ENCODE assay signal across 21 cellular contexts in the genomic region with DNA sequence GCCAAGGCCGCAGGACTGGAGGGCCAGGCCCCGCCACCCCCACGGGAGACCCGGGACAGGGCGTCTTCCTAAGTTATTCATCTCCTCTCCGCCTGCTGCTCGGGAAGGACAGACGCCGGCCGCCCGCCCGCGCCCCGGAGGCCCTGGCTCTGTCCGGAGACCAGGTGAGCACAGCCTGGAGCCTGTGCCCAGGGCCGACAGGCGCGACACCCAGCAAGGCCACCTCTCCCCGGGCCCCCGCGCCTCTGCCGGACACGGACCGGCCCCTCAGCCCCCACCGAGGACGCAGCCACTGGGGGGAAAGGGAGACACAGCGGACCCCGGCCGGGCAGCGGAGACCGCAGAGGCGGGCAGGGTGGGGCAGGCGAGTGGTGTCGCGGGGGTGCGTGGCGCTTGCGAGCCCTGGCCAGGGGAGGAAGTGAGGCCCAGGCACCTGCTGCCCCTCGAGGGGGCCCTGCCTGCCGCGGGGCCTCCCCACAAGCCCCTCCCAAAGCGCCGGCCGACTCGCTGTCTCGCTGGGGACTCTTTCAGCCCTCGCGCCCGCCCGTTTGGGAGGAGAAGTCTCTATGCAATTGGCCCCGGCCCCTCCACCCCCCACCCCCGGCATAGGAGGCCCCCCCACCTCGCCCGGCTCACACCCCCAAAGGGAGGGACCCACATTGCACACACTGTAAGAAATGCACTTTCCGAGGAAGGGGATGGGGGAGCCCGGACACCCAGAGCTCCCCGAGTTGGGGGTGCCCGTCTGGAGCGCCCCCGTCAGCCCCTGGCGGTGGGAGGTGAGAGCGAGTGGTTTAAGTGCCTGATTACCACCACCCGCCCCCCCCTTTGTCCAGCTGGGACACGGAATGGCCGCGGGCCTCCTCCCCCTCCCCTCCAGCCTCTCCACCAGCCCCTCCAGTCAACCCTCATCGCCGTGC. TPM values are rescaled to one million over a fixed set of nuclear protein-coding genes. Genes with fewer than 3 reads are reported as not detected.
A peak's percentile ranks its signal among the peaks of the same experiment; 100 is the strongest.
DNase-seq lines count a peak whose midpoint lies in the region; ATAC-seq, FAIRE-seq and TF ChIP-seq lines count a peak whose summit lies in the region.
"Had no signal": no experiment of that assay in that cellular context is flagged by ENCODE, and none has a peak within 500 bp of the region (broad histone marks: within the 10 kb centered on the region; RNA-seq: fewer than 3 reads in every experiment).

No MANE protein-coding gene starts in this region.

- H3K36me3 ChIP-seq in HepG2 (replicated peaks in 1 of 2; ENCODE audit: control insufficient read depth in 1 of 2, insufficient read depth in 2 of 2, low read length in 2 of 2) (peaks cover 0 to 5% of the 10 kb centered on the region in 2 experiments; a peak in 1 of 5 replicates), right lobe of liver (peaks cover 0 to 32% (median 3%) of the 10 kb centered on the region in 4 donors), hepatocyte (replicated peaks; ENCODE audit: insufficient read depth, low read depth) (no peaks in the 10 kb centered on the region), osteoblast (ENCODE audit: insufficient read depth, low read length) (peaks cover 28% of the 10 kb centered on the region), aorta (ENCODE audit: control insufficient read depth in 1 of 2, insufficient read depth in 2 of 2, low read length in 1 of 2) (no peaks in the 10 kb centered on the region)

- no peaks in the 10 kb centered on the region for H3K9me3 ChIP-seq in HepG2 (ENCODE audit: low read length)
- H3K9me3 ChIP-seq in right lobe of liver, result no peaks in the 10 kb centered on the region
- H3K9me3 ChIP-seq in hepatocyte (ENCODE audit: low read depth), result no peaks in the 10 kb centered on the region
- no peaks in the 10 kb centered on the region for H3K9me3 ChIP-seq in osteoblast (ENCODE audit: low read depth, low read length)
- no peaks in the 10 kb centered on the region for H3K9me3 ChIP-seq in aorta (ENCODE audit: control insufficient read depth, low read length)
- H3K9me3 ChIP-seq: SK-N-SH, upper lobe of left lung had no signal

- 96% methylated on average over 43 of the region's 68 CpGs for WGBS in HepG2 (ENCODE audit: low lambda C conversion rate)
- 83% methylated on average over 7 of the region's 68 CpGs for WGBS in right lobe of liver (ENCODE audit: insufficient coverage, low coverage, low lambda C conversion rate, missing lambda C conversion rate)
- WGBS in hepatocyte (ENCODE audit: low lambda C conversion rate, missing lambda C conversion rate), result 19% methylated on average over 26 of the region's 68 CpGs
- WGBS in aorta, 2 donors, result 65 to 69% methylated on average over 46 to 68 of the region's 68 CpGs

- POLR2A ChIA-PET in HepG2 (lab: Yijun Ruan, JAX) (no interaction called here), GM10248 (lab: Yijun Ruan, JAX) (no interaction called here)

- TF ChIP-seq EP300 in HepG2 (IDR thresholded peaks at IDR 0.05; ENCODE audit: low read depth in 2 of 2, low read length in 2 of 2), result no peak
- no peak for TF ChIP-seq EP300 in HepG2 (CRISPR knock-in tag; IDR thresholded peaks at IDR 0.05; ENCODE audit: borderline replicate concordance)

- H3K4me2 ChIP-seq in HepG2 (ENCODE audit: low read depth, low read length) (no peak overlapping the region), hepatocyte (peak overlapping the region; percentile 73), osteoblast (ENCODE audit: insufficient read depth, low read length) (no peak overlapping the region)
- H3K4me2 ChIP-seq: BLaER1 treated with 17β-estradiol and CSF1 and Interleukin-3, amounts not matched to agents 10 nM and 100 nM; SK-N-SH had no signal

- in situ Hi-C loops in HepG2 (cut with HindIII; ENCODE audit: extremely low pct_ligation_motif_present, low pct_unique_long_range_greater_than_20kb), result no loop called here

- 0 out of 2 replicates have a peak, but pooled peaks cover 8% of the 10 kb centered on the region for H3K4me1 ChIP-seq in HepG2 (ENCODE audit: insufficient read depth, low read length)
- H3K4me1 ChIP-seq in right lobe of liver, result peaks cover 0 to 27% (median 8%) of the 10 kb centered on the region in 4 donors
- H3K4me1 ChIP-seq in hepatocyte (ENCODE audit: insufficient read depth), result peaks cover 35% of the 10 kb centered on the region
- H3K4me1 ChIP-seq in osteoblast (ENCODE audit: insufficient read depth, low read length), result peaks cover 20% of the 10 kb centered on the region
- peaks cover 0 to 2% of the 10 kb centered on the region in 2 donors for H3K4me1 ChIP-seq in aorta (ENCODE audit: control insufficient read depth in 1 of 2, insufficient read depth in 2 of 2, low read length in 2 of 2)

- no peaks in the 10 kb centered on the region for H4K20me1 ChIP-seq in HepG2 (ENCODE audit: insufficient read depth, low read length)
- no peaks in the 10 kb centered on the region for H4K20me1 ChIP-seq in hepatocyte (ENCODE audit: insufficient read depth, poor library complexity, severe bottlenecking)
- H4K20me1 ChIP-seq in osteoblast (ENCODE audit: insufficient read depth, low read length), result peaks cover 29% of the 10 kb centered on the region

- TF ChIP-seq RAD21 in HepG2 (CRISPR knock-in tag; IDR thresholded peaks at IDR 0.05), result no peak

- H2AFZ ChIP-seq in HepG2 (ENCODE audit: low read length) (no peak overlapping the region), hepatocyte (no peak overlapping the region), osteoblast (ENCODE audit: low read length) (no peak overlapping the region)

- H3K79me2 ChIP-seq in HepG2 (ENCODE audit: insufficient read depth, low read length) (no peaks in the 10 kb centered on the region), hepatocyte (no peaks in the 10 kb centered on the region), osteoblast (ENCODE audit: insufficient read depth, low read length) (peaks cover 24% of the 10 kb centered on the region)

- no peak overlapping the region for H3K9ac ChIP-seq in HepG2 (ENCODE audit: insufficient read depth, low read depth, low read length)
- H3K9ac ChIP-seq: BLaER1 treated with 17β-estradiol and CSF1 and Interleukin-3, amounts not matched to agents 10 nM and 100 nM; SK-N-SH had no signal

- intact Hi-C loops in HepG2 (cut with micrococcal nuclease; ENCODE audit: unreplicated experiment) (no loop called here), right lobe of liver (cut with DNase I) (no loop called here), aorta (cut with DNase I) (no loop called here)

- no peak overlapping the region for H3K4me3 ChIP-seq in HepG2 (replicated peaks in 1 of 3; ENCODE audit: insufficient read depth in 1 of 3, low read depth in 2 of 3, low read length in 3 of 3)
- H3K4me3 ChIP-seq in right lobe of liver, result no peak overlapping the region
- no peak overlapping the region for H3K4me3 ChIP-seq in hepatocyte
- no peak overlapping the region for H3K4me3 ChIP-seq in osteoblast (ENCODE audit: insufficient read depth, low read length)
- H3K4me3 ChIP-seq in aorta (ENCODE audit: low read length in 2 of 2), result no peak overlapping the region
- H3K4me3 ChIP-seq: BLaER1 treated with 17β-estradiol and CSF1 and Interleukin-3, amounts not matched to agents 10 nM and 100 nM; upper lobe of left lung had no signal

- TSS peak; percentile 66 for BruUV-seq in HepG2 (replicated peaks; lab: Mats Ljungman, UMichigan)

- no peaks in the 10 kb centered on the region; a peak in 1 of 5 replicates for H3K27me3 ChIP-seq in HepG2 (ENCODE audit: control insufficient read depth in 1 of 2, insufficient read depth in 2 of 2, low read length in 2 of 2)
- H3K27me3 ChIP-seq in right lobe of liver, result no peaks in the 10 kb centered on the region
- H3K27me3 ChIP-seq in hepatocyte, result peaks cover 23% of the 10 kb centered on the region
- H3K27me3 ChIP-seq in osteoblast (ENCODE audit: insufficient read depth, low read length), result no peaks in the 10 kb centered on the region
- no peaks in the 10 kb centered on the region for H3K27me3 ChIP-seq in aorta (ENCODE audit: control insufficient read depth in 1 of 2, insufficient read depth in 2 of 2, low read length in 1 of 2)
- H3K27me3 ChIP-seq: BLaER1 treated with 17β-estradiol and CSF1 and Interleukin-3, amounts not matched to agents 10 nM and 100 nM; upper lobe of left lung had no signal

- DNase-seq in HepG2 (ENCODE audit: low spot score) (no peak), right lobe of liver (no peak), hepatocyte (ENCODE audit: low spot score) (peak; percentile 40), osteoblast (ENCODE audit: insufficient read length, low spot score, missing footprints) (peak; percentile 60), aorta (peak; percentile 54 to 75), GM10248 (ENCODE audit: extremely low spot score) (no peak), NCI-H510A (lab: John Stamatoyannopoulos, UW) (no peak)
- no peak for DNase-seq in stimulated activated CD4-positive, alpha-beta T cell treated with anti-CD3 and anti-CD28 coated beads, Interleukin-15, amount 100 ng/mL, for 24 hours
- DNase-seq: activated CD4-positive, alpha-beta T cell treated with anti-CD3 and anti-CD28 coated beads, Interleukin-2, amount 50 U/mL, for 4 hours; activated T-cell treated with anti-CD3 and anti-CD28 coated beads, Interleukin-2, amount 50 U/mL, for 1 hour; KBM-7; NCI-H1048; NCI-H2081 treated with DMSO at 0.1 percent for 48 hours; NCI-H524; stimulated activated CD4-positive, alpha-beta T cell treated with anti-CD3 and anti-CD28 coated beads, Interleukin-4, amount 100 ng/mL, for 4 hours had no signal

- H3K27ac ChIP-seq in HepG2 (ENCODE audit: extremely low read length, insufficient read depth, low read length) (no peak overlapping the region), right lobe of liver (no peak overlapping the region), hepatocyte (no peak overlapping the region), osteoblast (ENCODE audit: low read depth, low read length) (no peak overlapping the region), aorta (ENCODE audit: low read depth in 1 of 2, low read length in 2 of 2) (peak overlapping the region in 1 of 2 donors; percentile 46)
- H3K27ac ChIP-seq: BLaER1 treated with 17β-estradiol and CSF1 and Interleukin-3, amounts not matched to agents 10 nM and 100 nM had no signal

- ATAC-seq in HepG2 (no peak), right lobe of liver (no peak), aorta (ENCODE audit: low FRiP score) (no peak)

- no peaks in the 10 kb centered on the region for H3K9me2 ChIP-seq in hepatocyte (replicated peaks; ENCODE audit: insufficient read depth)
- H3K9me2 ChIP-seq: SK-N-SH had no signal

- no peak for TF ChIP-seq POLR2A in HepG2 (IDR thresholded peaks at IDR 0.05; ENCODE audit: insufficient read depth in 1 of 2, low read depth in 2 of 2, low read length in 2 of 2)
- TF ChIP-seq POLR2A in right lobe of liver (IDR thresholded peaks at IDR 0.05), result no peak

- CTCF ChIA-PET in HepG2 (lab: Yijun Ruan, JAX; ENCODE audit: low intra/inter-chr PET ratio, low total read pairs) (no interaction called here), GM10248 (lab: Yijun Ruan, JAX) (interaction anchor here (1.0 to 1.8 kb wide), 3 partner anchors 10 to 34 kb away, joined by 3 to 10 read pairs (median 3); no protein-coding TSS in a partner anchor)

- FAIRE-seq in HepG2 (lab: Jason Lieb, UNC), result no peak

- TF ChIP-seq CTCF in HepG2 (CRISPR knock-in tag; IDR thresholded peaks at IDR 0.05), result no peak
- no peak for TF ChIP-seq CTCF in right lobe of liver (IDR thresholded peaks at IDR 0.05)
- no peak for TF ChIP-seq CTCF in hepatocyte (IDR thresholded peaks at IDR 0.05; ENCODE audit: poor library complexity)
- TF ChIP-seq CTCF in osteoblast (IDR thresholded peaks at IDR 0.05; ENCODE audit: extremely low read depth, low read depth, low read length), result no peak
- TF ChIP-seq CTCF in GM10248 (IDR thresholded peaks at IDR 0.05; ENCODE audit: control extremely low read depth, extremely low read depth, low read depth, missing control alignments), result no peak

RNA-seq across cellular contexts. Expression of a gene that starts 17.0 kb away (rescaled TPM):
- 47.4 and 70.6 TPM in 2 replicates for total RNA-seq in HepG2 (2016; rRNA removed; fragmentation: Illumina TruSeq; extraction: Trizol)
- total RNA-seq in HepG2 (2016; cell fraction: cytosol; rRNA removed; fragmentation: Illumina TruSeq; extraction: Trizol; ENCODE audit: low read depth), result 29.6 and 43.2 TPM in 2 replicates
- total RNA-seq in HepG2 (2016; cell fraction: insoluble cytoplasmic fraction; rRNA removed; fragmentation: Illumina TruSeq; extraction: Trizol), result 47.9 and 76.1 TPM in 2 replicates
- 38.7 and 54.4 TPM in 2 replicates for total RNA-seq in HepG2 (2016; cell fraction: membrane; rRNA removed; fragmentation: Illumina TruSeq; extraction: Trizol)
- total RNA-seq in HepG2 (2016; cell fraction: nucleus; rRNA removed; fragmentation: Illumina TruSeq; extraction: Trizol), result 42.5 and 49.4 TPM in 2 replicates
- 9.0 and 11.2 TPM in 2 replicates for polyA plus RNA-seq in HepG2 (2011; rRNA removed)
- 9.6 and 9.7 TPM in 2 replicates for polyA plus RNA-seq in HepG2 (2011; cell fraction: cytosol; rRNA removed)
- polyA plus RNA-seq in HepG2 (2011; cell fraction: nucleus; rRNA removed), result 3.7 and 4.5 TPM in 2 replicates
- 11.7 and 27.5 TPM in 2 replicates for polyA plus RNA-seq in HepG2 (2012)
- 59.2 and 77.1 TPM in 2 replicates for polyA plus RNA-seq in HepG2 (2016; cell fraction: cytosol; fragmentation: Illumina TruSeq; extraction: Trizol; ENCODE audit: low read depth)
- 77.8 and 93.1 TPM in 2 replicates for polyA plus RNA-seq in HepG2 (2016; cell fraction: insoluble cytoplasmic fraction; fragmentation: Illumina TruSeq; extraction: Trizol; ENCODE audit: low read depth)
- 72.5 and 86.0 TPM in 2 replicates for polyA plus RNA-seq in HepG2 (2016; cell fraction: membrane; fragmentation: Illumina TruSeq; extraction: Trizol; ENCODE audit: low read depth)
- 132 and 146 TPM in 2 replicates for polyA plus RNA-seq in HepG2 (2016; cell fraction: nucleus; fragmentation: Illumina TruSeq; extraction: Trizol; ENCODE audit: insufficient read depth, low read depth)
- polyA minus RNA-seq in HepG2 (2011; rRNA and poly(A)+ RNA removed; ENCODE audit: low replicate concordance), result 0.51 and 3.8 TPM in 2 replicates
- 3.0 and 6.0 TPM in 2 replicates for polyA minus RNA-seq in HepG2 (2011; cell fraction: cytosol; rRNA and poly(A)+ RNA removed)
- polyA minus RNA-seq in HepG2 (2011; cell fraction: nucleus; rRNA and poly(A)+ RNA removed), result 0.64 and 1.4 TPM in 2 replicates
- total RNA-seq in right lobe of liver, result 10 to 100 TPM in 1 of 6 experiments, 1 to 10 TPM in 4, not detected in 1; 2.1 to 38.1 (median 6.6) TPM
- total RNA-seq in hepatocyte, result 81.2 and 85.5 TPM in 2 replicates
- 114 and 151 TPM in 2 replicates for polyA plus RNA-seq in hepatocyte
- total RNA-seq in osteoblast, result not detected in 2 replicates
- not detected for total RNA-seq in aorta
- 10 to 100 TPM in 1 of 2 donors, under 1 TPM in 1; 0.67 to 62.6 TPM for polyA plus RNA-seq in aorta
- total RNA-seq: A172, fibroblast of villous mesenchyme had no signal

RNA-seq across cellular contexts. Expression of a gene that starts 19.9 kb away (rescaled TPM):
- total RNA-seq in HepG2 (2016; rRNA removed; fragmentation: Illumina TruSeq; extraction: Trizol), result not detected in 2 replicates
- total RNA-seq in HepG2 (2016; cell fraction: cytosol; rRNA removed; fragmentation: Illumina TruSeq; extraction: Trizol; ENCODE audit: low read depth), result not detected in 2 replicates
- total RNA-seq in HepG2 (2016; cell fraction: insoluble cytoplasmic fraction; rRNA removed; fragmentation: Illumina TruSeq; extraction: Trizol), result not detected in 2 replicates
- total RNA-seq in HepG2 (2016; cell fraction: membrane; rRNA removed; fragmentation: Illumina TruSeq; extraction: Trizol), result not detected in 2 replicates
- total RNA-seq in HepG2 (2016; cell fraction: nucleus; rRNA removed; fragmentation: Illumina TruSeq; extraction: Trizol), result not detected in 2 replicates
- polyA plus RNA-seq in HepG2 (2011; rRNA removed), result not detected in 2 replicates
- not detected in 2 replicates for polyA plus RNA-seq in HepG2 (2011; cell fraction: cytosol; rRNA removed)
- polyA plus RNA-seq in HepG2 (2011; cell fraction: nucleus; rRNA removed), result not detected in 2 replicates
- not detected in 2 replicates for polyA plus RNA-seq in HepG2 (2012)
- not detected in 2 replicates for polyA plus RNA-seq in HepG2 (2016; cell fraction: cytosol; fragmentation: Illumina TruSeq; extraction: Trizol; ENCODE audit: low read depth)
- polyA plus RNA-seq in HepG2 (2016; cell fraction: insoluble cytoplasmic fraction; fragmentation: Illumina TruSeq; extraction: Trizol; ENCODE audit: low read depth), result not detected in 2 replicates
- not detected in 2 replicates for polyA plus RNA-seq in HepG2 (2016; cell fraction: membrane; fragmentation: Illumina TruSeq; extraction: Trizol; ENCODE audit: low read depth)
- not detected in 2 replicates for polyA plus RNA-seq in HepG2 (2016; cell fraction: nucleus; fragmentation: Illumina TruSeq; extraction: Trizol; ENCODE audit: insufficient read depth, low read depth)
- not detected in 2 replicates for polyA minus RNA-seq in HepG2 (2011; rRNA and poly(A)+ RNA removed; ENCODE audit: low replicate concordance)
- not detected in 2 replicates for polyA minus RNA-seq in HepG2 (2011; cell fraction: cytosol; rRNA and poly(A)+ RNA removed)
- not detected in 2 replicates for polyA minus RNA-seq in HepG2 (2011; cell fraction: nucleus; rRNA and poly(A)+ RNA removed)
- total RNA-seq in right lobe of liver, result not detected
- total RNA-seq in hepatocyte, result not detected in 2 replicates
- polyA plus RNA-seq in hepatocyte, result not detected in 2 replicates
- total RNA-seq in osteoblast, result not detected in 2 replicates
- not detected for total RNA-seq in aorta
- not detected for polyA plus RNA-seq in aorta
- total RNA-seq: A172, fibroblast of villous mesenchyme, OCI-LY7, upper lobe of left lung had no signal
- polyA plus RNA-seq: SK-N-SH had no signal

RNA-seq across cellular contexts. Expression of a gene that starts 37.2 kb away (rescaled TPM):
- total RNA-seq in HepG2 (2016; rRNA removed; fragmentation: Illumina TruSeq; extraction: Trizol), result 10.3 and 13.7 TPM in 2 replicates
- 2.2 TPM in 2 replicates for total RNA-seq in HepG2 (2016; cell fraction: cytosol; rRNA removed; fragmentation: Illumina TruSeq; extraction: Trizol; ENCODE audit: low read depth)
- 10.1 and 13.2 TPM in 2 replicates for total RNA-seq in HepG2 (2016; cell fraction: insoluble cytoplasmic fraction; rRNA removed; fragmentation: Illumina TruSeq; extraction: Trizol)
- 5.2 and 7.2 TPM in 2 replicates for total RNA-seq in HepG2 (2016; cell fraction: membrane; rRNA removed; fragmentation: Illumina TruSeq; extraction: Trizol)
- 5.0 and 6.8 TPM in 2 replicates for total RNA-seq in HepG2 (2016; cell fraction: nucleus; rRNA removed; fragmentation: Illumina TruSeq; extraction: Trizol)
- polyA plus RNA-seq in HepG2 (2011; rRNA removed), result 3.5 and 4.8 TPM in 2 replicates
- polyA plus RNA-seq in HepG2 (2011; cell fraction: cytosol; rRNA removed), result 4.6 and 9.1 TPM in 2 replicates
- polyA plus RNA-seq in HepG2 (2011; cell fraction: nucleus; rRNA removed), result 7.4 and 8.4 TPM in 2 replicates
- 4.7 and 7.0 TPM in 2 replicates for polyA plus RNA-seq in HepG2 (2012)
- polyA plus RNA-seq in HepG2 (2016; cell fraction: cytosol; fragmentation: Illumina TruSeq; extraction: Trizol; ENCODE audit: low read depth), result 1.5 and 2.2 TPM in 2 replicates
- 12.2 and 13.2 TPM in 2 replicates for polyA plus RNA-seq in HepG2 (2016; cell fraction: insoluble cytoplasmic fraction; fragmentation: Illumina TruSeq; extraction: Trizol; ENCODE audit: low read depth)
- 3.7 and 4.3 TPM in 2 replicates for polyA plus RNA-seq in HepG2 (2016; cell fraction: membrane; fragmentation: Illumina TruSeq; extraction: Trizol; ENCODE audit: low read depth)
- 10.0 and 11.0 TPM in 2 replicates for polyA plus RNA-seq in HepG2 (2016; cell fraction: nucleus; fragmentation: Illumina TruSeq; extraction: Trizol; ENCODE audit: insufficient read depth, low read depth)
- 5.5 and 8.1 TPM in 2 replicates for polyA minus RNA-seq in HepG2 (2011; rRNA and poly(A)+ RNA removed; ENCODE audit: low replicate concordance)
- polyA minus RNA-seq in HepG2 (2011; cell fraction: cytosol; rRNA and poly(A)+ RNA removed), result 4.5 and 6.8 TPM in 2 replicates
- polyA minus RNA-seq in HepG2 (2011; cell fraction: nucleus; rRNA and poly(A)+ RNA removed), result 3.5 and 5.0 TPM in 2 replicates
- total RNA-seq in right lobe of liver, result 10 to 100 TPM in 1 of 6 experiments, 1 to 10 TPM in 5; 3.7 to 16.7 (median 4.9) TPM
- 10.9 and 14.9 TPM in 2 replicates for total RNA-seq in hepatocyte
- polyA plus RNA-seq in hepatocyte, result 17.6 and 28.2 TPM in 2 replicates
- 7.7 and 8.3 TPM in 2 replicates for total RNA-seq in osteoblast
- total RNA-seq in aorta, result 1 to 10 TPM; 6.1 to 7.9 TPM
- polyA plus RNA-seq in aorta, result 10 to 100 TPM in 1 of 2 donors, 1 to 10 TPM in 1; 6.9 to 11.5 TPM

RNA-seq across cellular contexts. Expression of a gene that starts 42.8 kb away (rescaled TPM):
- total RNA-seq in HepG2 (2016; rRNA removed; fragmentation: Illumina TruSeq; extraction: Trizol), result 18.3 and 29.0 TPM in 2 replicates
- total RNA-seq in HepG2 (2016; cell fraction: cytosol; rRNA removed; fragmentation: Illumina TruSeq; extraction: Trizol; ENCODE audit: low read depth), result 7.3 and 8.3 TPM in 2 replicates
- total RNA-seq in HepG2 (2016; cell fraction: insoluble cytoplasmic fraction; rRNA removed; fragmentation: Illumina TruSeq; extraction: Trizol), result 14.2 and 28.7 TPM in 2 replicates
- total RNA-seq in HepG2 (2016; cell fraction: membrane; rRNA removed; fragmentation: Illumina TruSeq; extraction: Trizol), result 11.9 and 12.1 TPM in 2 replicates
- 13.9 and 16.7 TPM in 2 replicates for total RNA-seq in HepG2 (2016; cell fraction: nucleus; rRNA removed; fragmentation: Illumina TruSeq; extraction: Trizol)
- 30.8 and 39.2 TPM in 2 replicates for polyA plus RNA-seq in HepG2 (2011; rRNA removed)
- polyA plus RNA-seq in HepG2 (2011; cell fraction: cytosol; rRNA removed), result 14.2 and 18.0 TPM in 2 replicates
- polyA plus RNA-seq in HepG2 (2011; cell fraction: nucleus; rRNA removed), result 95.9 and 102 TPM in 2 replicates
- 24.3 and 37.8 TPM in 2 replicates for polyA plus RNA-seq in HepG2 (2012)
- 1.6 and 2.9 TPM in 2 replicates for polyA plus RNA-seq in HepG2 (2016; cell fraction: cytosol; fragmentation: Illumina TruSeq; extraction: Trizol; ENCODE audit: low read depth)
- 17.3 and 26.9 TPM in 2 replicates for polyA plus RNA-seq in HepG2 (2016; cell fraction: insoluble cytoplasmic fraction; fragmentation: Illumina TruSeq; extraction: Trizol; ENCODE audit: low read depth)
- 6.0 and 6.7 TPM in 2 replicates for polyA plus RNA-seq in HepG2 (2016; cell fraction: membrane; fragmentation: Illumina TruSeq; extraction: Trizol; ENCODE audit: low read depth)
- 52.3 and 54.5 TPM in 2 replicates for polyA plus RNA-seq in HepG2 (2016; cell fraction: nucleus; fragmentation: Illumina TruSeq; extraction: Trizol; ENCODE audit: insufficient read depth, low read depth)
- 18.4 and 43.6 TPM in 2 replicates for polyA minus RNA-seq in HepG2 (2011; rRNA and poly(A)+ RNA removed; ENCODE audit: low replicate concordance)
- polyA minus RNA-seq in HepG2 (2011; cell fraction: cytosol; rRNA and poly(A)+ RNA removed), result 15.1 and 16.5 TPM in 2 replicates
- 17.9 and 24.6 TPM in 2 replicates for polyA minus RNA-seq in HepG2 (2011; cell fraction: nucleus; rRNA and poly(A)+ RNA removed)
- 10 to 100 TPM; 18.7 to 34.1 (median 23.8) TPM for total RNA-seq in right lobe of liver
- total RNA-seq in hepatocyte, result 18.1 and 32.1 TPM in 2 replicates
- 51.0 and 51.9 TPM in 2 replicates for polyA plus RNA-seq in hepatocyte
- 36.6 and 39.5 TPM in 2 replicates for total RNA-seq in osteoblast
- 10 to 100 TPM; 33.7 to 42.0 TPM for total RNA-seq in aorta
- 10 to 100 TPM in 1 of 2 donors, 1 to 10 TPM in 1; 8.0 to 25.2 TPM for polyA plus RNA-seq in aorta

Comparison
In these comparisons a context has a peak if more than half of its experiments do, and no peak if none do; other contexts are left out.
1. DNase-seq: peak in hepatocyte (single experiment), osteoblast (single experiment) and aorta (2 of 2); none in HepG2 (single experiment), right lobe of liver (0 of 3), GM10248 (single experiment), NCI-H510A (single experiment) and stimulated activated CD4-positive, alpha-beta T cell treated with anti-CD3 and anti-CD28 coated beads, Interleukin-15, amount 100 ng/mL, for 24 hours (single experiment).